12 cellular contexts compared by ENCODE assay signal in genomic region chr16:30350134-30350871, GRCh38. TPM values are rescaled to one million over a fixed set of nuclear protein-coding genes. Genes with fewer than 3 reads are reported as not detected.
DNase-seq lines count a peak whose midpoint lies in the region; ATAC-seq and TF ChIP-seq lines count a peak whose summit lies in the region.
"Had no signal": no experiment of that assay in that cellular context is flagged by ENCODE, and none has a peak within 500 bp of the region (broad histone marks: within the 10 kb centered on the region; RNA-seq: fewer than 3 reads in every experiment).

No MANE protein-coding gene starts in this region.

- H3K9me3 Mint-ChIP-seq in activated CD4-positive, alpha-beta memory T cell treated with anti-CD3 and anti-CD28 coated beads for 36 hours, result no peaks in the 10 kb centered on the region

- intact Hi-C loops in activated CD4-positive, alpha-beta memory T cell treated with anti-CD3 and anti-CD28 coated beads for 36 hours (cut with micrococcal nuclease), result no loop called here
- intact Hi-C loops in posterior vena cava (cut with DNase I), result no loop called here
- intact Hi-C loops in lower leg skin (cut with DNase I; ENCODE audit: low total_unique reads), result no loop called here

- TF ChIP-seq POLR2A in lower leg skin (IDR thresholded peaks at IDR 0.05), result no peak

- H3K27me3 Mint-ChIP-seq in activated CD4-positive, alpha-beta memory T cell treated with anti-CD3 and anti-CD28 coated beads for 36 hours, result no peaks in the 10 kb centered on the region

- H3K4me3 ChIP-seq in lower leg skin (ENCODE audit: low read depth, poor library complexity, severe bottlenecking), result no peak overlapping the region
- H3K4me3 ChIP-seq: suprapubic skin had no signal

- H3K36me3 Mint-ChIP-seq in activated CD4-positive, alpha-beta memory T cell treated with anti-CD3 and anti-CD28 coated beads for 36 hours, result peaks cover 42% of the 10 kb centered on the region

- POLR2A ChIA-PET in activated CD4-positive, alpha-beta memory T cell treated with anti-CD3 and anti-CD28 coated beads for 36 hours (lab: Charles Lee), result interaction anchor here (1.5 kb wide), 1 partner anchor 52 kb away, joined by 5 read pairs; no protein-coding TSS in a partner anchor

- H3K27ac Mint-ChIP-seq in activated CD4-positive, alpha-beta memory T cell treated with anti-CD3 and anti-CD28 coated beads for 36 hours, result peak overlapping the region; percentile 84

- DNase-seq in activated CD4-positive, alpha-beta memory T cell treated with anti-CD3 and anti-CD28 coated beads for 36 hours, result peak; percentile 56
- peak; percentile 4 for DNase-seq in posterior vena cava (ENCODE audit: low spot score)
- no peak for DNase-seq in lower leg skin (ENCODE audit: low spot score in 2 of 2)
- DNase-seq in NCI-H2196 (lab: John Stamatoyannopoulos, UW; ENCODE audit: unreplicated experiment), result no peak
- no peak for DNase-seq in HPDE6-E6E7 (ENCODE audit: extremely low spot score)
- no peak for DNase-seq in NCI-H69 (lab: John Stamatoyannopoulos, UW)
- DNase-seq: NCI-H1436 treated with DMSO at 0.1 percent for 48 hours had no signal

- peak; percentile 63 for ATAC-seq in GM18868 (IDR thresholded peaks at IDR 0.05; ENCODE audit: unreplicated experiment)
- peak; percentile 54 for ATAC-seq in HG02885 (IDR thresholded peaks at IDR 0.05; ENCODE audit: poor library complexity, unreplicated experiment)

- CTCF ChIA-PET in activated CD4-positive, alpha-beta memory T cell treated with anti-CD3 and anti-CD28 coated beads for 36 hours (lab: Charles Lee), result no interaction called here

- TF ChIP-seq CTCF in lower leg skin (IDR thresholded peaks at IDR 0.05), result no peak

- 77 to 83% methylated on average over 3 of the region's 3 CpGs for WGBS in lower leg skin, 2 donors

- H3K4me3 Mint-ChIP-seq in activated CD4-positive, alpha-beta memory T cell treated with anti-CD3 and anti-CD28 coated beads for 36 hours, result no peak overlapping the region

- peaks cover 36% of the 10 kb centered on the region for H3K4me1 Mint-ChIP-seq in activated CD4-positive, alpha-beta memory T cell treated with anti-CD3 and anti-CD28 coated beads for 36 hours (ENCODE audit: low read depth)

RNA-seq across cellular contexts. Expression of gene CD2BP2, which starts 4.8 kb away (rescaled TPM):
- total RNA-seq in activated CD4-positive, alpha-beta memory T cell treated with anti-CD3 and anti-CD28 coated beads for 36 hours, result 10 to 100 TPM; 60.7 to 61.4 TPM
- total RNA-seq in posterior vena cava (10 to 100 TPM; 47.9 to 54.2 TPM), lower leg skin (10 to 100 TPM; 33.6 to 43.2 (median 38.5) TPM)

RNA-seq across cellular contexts. Expression of gene TBC1D10B, which starts 20.0 kb away (rescaled TPM):
- 10 to 100 TPM; 54.7 to 54.8 TPM for total RNA-seq in activated CD4-positive, alpha-beta memory T cell treated with anti-CD3 and anti-CD28 coated beads for 36 hours
- total RNA-seq in posterior vena cava (10 to 100 TPM; 27.8 to 29.8 TPM), lower leg skin (10 to 100 TPM; 33.2 to 51.8 (median 41.9) TPM)

RNA-seq across cellular contexts. Expression of gene MYL11, which starts 24.3 kb away (rescaled TPM):
- 1 to 10 TPM in 1 of 2 experiments, under 1 TPM in 1; 0.83 to 1.6 TPM for total RNA-seq in activated CD4-positive, alpha-beta memory T cell treated with anti-CD3 and anti-CD28 coated beads for 36 hours
- total RNA-seq in posterior vena cava (not detected), lower leg skin (1 to 10 TPM in 1 of 4 donors, under 1 TPM in 1, not detected in 2; 0.79 to 2.1 TPM)
- total RNA-seq: fibroblast of lung, osteocyte, suprapubic skin had no signal

RNA-seq across cellular contexts. Expression of gene SEPTIN1, which starts 32.1 kb away (rescaled TPM):
- 100 to 1,000 TPM; 199 to 202 TPM for total RNA-seq in activated CD4-positive, alpha-beta memory T cell treated with anti-CD3 and anti-CD28 coated beads for 36 hours
- 1 to 10 TPM; 1.6 to 3.0 TPM for total RNA-seq in posterior vena cava
- 1 to 10 TPM in 1 of 4 donors, under 1 TPM in 2, not detected in 1; 0.39 to 1.2 (median 0.91) TPM for total RNA-seq in lower leg skin

RNA-seq across cellular contexts. Expression of gene ZNF48, which starts 44.9 kb away (rescaled TPM):
- 10 to 100 TPM; 13.1 to 13.6 TPM for total RNA-seq in activated CD4-positive, alpha-beta memory T cell treated with anti-CD3 and anti-CD28 coated beads for 36 hours
- 1 to 10 TPM; 6.2 to 6.5 TPM for total RNA-seq in posterior vena cava
- 10 to 100 TPM in 3 of 4 donors, 1 to 10 TPM in 1; 8.3 to 15.6 (median 10.5) TPM for total RNA-seq in lower leg skin

Comparison
In these comparisons a context has a peak if more than half of its experiments do, and no peak if none do; other contexts are left out.
1. DNase-seq: peak in activated CD4-positive, alpha-beta memory T cell treated with anti-CD3 and anti-CD28 coated beads for 36 hours (single experiment) and posterior vena cava (single experiment); none in lower leg skin (0 of 2), NCI-H2196 (single experiment), HPDE6-E6E7 (single experiment) and NCI-H69 (single experiment).